In the genomic region with DNA sequence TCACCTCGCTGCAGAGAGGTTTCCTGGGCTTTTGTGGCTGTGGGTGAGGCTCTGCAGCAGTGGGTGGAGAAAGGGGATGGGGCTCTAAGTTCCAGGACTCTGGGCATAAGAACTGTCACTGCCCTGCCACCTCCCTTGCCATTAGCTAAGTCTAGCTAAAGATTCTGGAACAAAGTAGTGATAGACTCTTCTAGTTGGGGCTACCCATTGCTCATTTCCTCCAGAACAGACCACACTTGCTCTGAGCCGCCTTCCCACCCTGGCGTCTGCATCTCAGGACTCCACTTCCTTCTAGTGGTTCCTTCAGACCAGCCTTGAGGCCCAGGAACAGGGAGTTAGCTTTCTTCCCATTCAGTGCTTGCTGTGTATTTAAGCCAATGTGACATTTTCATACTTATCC, we compare ENCODE assay signal across 1 cellular context.
TF ChIP-seq lines count a peak whose summit lies in the region.

No MANE protein-coding gene starts in this region.

TF ChIP-seq in HepG2, 621 proteins besides CTCF, POLR2A, EP300 and RAD21 (continued from another document):
- TF ChIP-seq, protein P1, sequence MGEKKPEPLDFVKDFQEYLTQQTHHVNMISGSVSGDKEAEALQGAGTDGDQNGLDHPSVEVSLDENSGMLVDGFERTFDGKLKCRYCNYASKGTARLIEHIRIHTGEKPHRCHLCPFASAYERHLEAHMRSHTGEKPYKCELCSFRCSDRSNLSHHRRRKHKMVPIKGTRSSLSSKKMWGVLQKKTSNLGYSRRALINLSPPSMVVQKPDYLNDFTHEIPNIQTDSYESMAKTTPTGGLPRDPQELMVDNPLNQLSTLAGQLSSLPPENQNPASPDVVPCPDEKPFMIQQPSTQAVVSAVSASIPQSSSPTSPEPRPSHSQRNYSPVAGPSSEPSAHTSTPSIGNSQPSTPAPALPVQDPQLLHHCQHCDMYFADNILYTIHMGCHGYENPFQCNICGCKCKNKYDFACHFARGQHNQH (CRISPR knock-in tag; IDR thresholded peaks at IDR 0.05) = no peak
- TF ChIP-seq ZNF567 (CRISPR knock-in tag; IDR thresholded peaks at IDR 0.05; ENCODE audit: borderline replicate concordance) = no peak
- TF ChIP-seq, protein P2, sequence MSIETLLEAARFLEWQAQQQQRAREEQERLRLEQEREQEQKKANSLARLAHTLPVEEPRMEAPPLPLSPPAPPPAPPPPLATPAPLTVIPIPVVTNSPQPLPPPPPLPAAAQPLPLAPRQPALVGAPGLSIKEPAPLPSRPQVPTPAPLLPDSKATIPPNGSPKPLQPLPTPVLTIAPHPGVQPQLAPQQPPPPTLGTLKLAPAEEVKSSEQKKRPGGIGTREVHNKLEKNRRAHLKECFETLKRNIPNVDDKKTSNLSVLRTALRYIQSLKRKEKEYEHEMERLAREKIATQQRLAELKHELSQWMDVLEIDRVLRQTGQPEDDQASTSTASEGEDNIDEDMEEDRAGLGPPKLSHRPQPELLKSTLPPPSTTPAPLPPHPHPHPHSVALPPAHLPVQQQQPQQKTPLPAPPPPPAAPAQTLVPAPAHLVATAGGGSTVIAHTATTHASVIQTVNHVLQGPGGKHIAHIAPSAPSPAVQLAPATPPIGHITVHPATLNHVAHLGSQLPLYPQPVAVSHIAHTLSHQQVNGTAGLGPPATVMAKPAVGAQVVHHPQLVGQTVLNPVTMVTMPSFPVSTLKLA (IDR thresholded peaks at IDR 0.05) = no peak
- TF ChIP-seq GATA4 (IDR thresholded peaks at IDR 0.05; ENCODE audit: borderline replicate concordance, low read depth) = no peak
- no peak for TF ChIP-seq ONECUT2 (CRISPR knock-in tag; IDR thresholded peaks at IDR 0.05)
- TF ChIP-seq, protein P3, sequence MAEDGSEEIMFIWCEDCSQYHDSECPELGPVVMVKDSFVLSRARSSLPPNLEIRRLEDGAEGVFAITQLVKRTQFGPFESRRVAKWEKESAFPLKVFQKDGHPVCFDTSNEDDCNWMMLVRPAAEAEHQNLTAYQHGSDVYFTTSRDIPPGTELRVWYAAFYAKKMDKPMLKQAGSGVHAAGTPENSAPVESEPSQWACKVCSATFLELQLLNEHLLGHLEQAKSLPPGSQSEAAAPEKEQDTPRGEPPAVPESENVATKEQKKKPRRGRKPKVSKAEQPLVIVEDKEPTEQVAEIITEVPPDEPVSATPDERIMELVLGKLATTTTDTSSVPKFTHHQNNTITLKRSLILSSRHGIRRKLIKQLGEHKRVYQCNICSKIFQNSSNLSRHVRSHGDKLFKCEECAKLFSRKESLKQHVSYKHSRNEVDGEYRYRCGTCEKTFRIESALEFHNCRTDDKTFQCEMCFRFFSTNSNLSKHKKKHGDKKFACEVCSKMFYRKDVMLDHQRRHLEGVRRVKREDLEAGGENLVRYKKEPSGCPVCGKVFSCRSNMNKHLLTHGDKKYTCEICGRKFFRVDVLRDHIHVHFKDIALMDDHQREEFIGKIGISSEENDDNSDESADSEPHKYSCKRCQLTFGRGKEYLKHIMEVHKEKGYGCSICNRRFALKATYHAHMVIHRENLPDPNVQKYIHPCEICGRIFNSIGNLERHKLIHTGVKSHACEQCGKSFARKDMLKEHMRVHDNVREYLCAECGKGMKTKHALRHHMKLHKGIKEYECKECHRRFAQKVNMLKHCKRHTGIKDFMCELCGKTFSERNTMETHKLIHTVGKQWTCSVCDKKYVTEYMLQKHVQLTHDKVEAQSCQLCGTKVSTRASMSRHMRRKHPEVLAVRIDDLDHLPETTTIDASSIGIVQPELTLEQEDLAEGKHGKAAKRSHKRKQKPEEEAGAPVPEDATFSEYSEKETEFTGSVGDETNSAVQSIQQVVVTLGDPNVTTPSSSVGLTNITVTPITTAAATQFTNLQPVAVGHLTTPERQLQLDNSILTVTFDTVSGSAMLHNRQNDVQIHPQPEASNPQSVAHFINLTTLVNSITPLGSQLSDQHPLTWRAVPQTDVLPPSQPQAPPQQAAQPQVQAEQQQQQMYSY (CRISPR knock-in tag; IDR thresholded peaks at IDR 0.05) = no peak
- TF ChIP-seq HOXD1 (CRISPR knock-in tag; IDR thresholded peaks at IDR 0.05) = no peak
- TF ChIP-seq, protein P4, sequence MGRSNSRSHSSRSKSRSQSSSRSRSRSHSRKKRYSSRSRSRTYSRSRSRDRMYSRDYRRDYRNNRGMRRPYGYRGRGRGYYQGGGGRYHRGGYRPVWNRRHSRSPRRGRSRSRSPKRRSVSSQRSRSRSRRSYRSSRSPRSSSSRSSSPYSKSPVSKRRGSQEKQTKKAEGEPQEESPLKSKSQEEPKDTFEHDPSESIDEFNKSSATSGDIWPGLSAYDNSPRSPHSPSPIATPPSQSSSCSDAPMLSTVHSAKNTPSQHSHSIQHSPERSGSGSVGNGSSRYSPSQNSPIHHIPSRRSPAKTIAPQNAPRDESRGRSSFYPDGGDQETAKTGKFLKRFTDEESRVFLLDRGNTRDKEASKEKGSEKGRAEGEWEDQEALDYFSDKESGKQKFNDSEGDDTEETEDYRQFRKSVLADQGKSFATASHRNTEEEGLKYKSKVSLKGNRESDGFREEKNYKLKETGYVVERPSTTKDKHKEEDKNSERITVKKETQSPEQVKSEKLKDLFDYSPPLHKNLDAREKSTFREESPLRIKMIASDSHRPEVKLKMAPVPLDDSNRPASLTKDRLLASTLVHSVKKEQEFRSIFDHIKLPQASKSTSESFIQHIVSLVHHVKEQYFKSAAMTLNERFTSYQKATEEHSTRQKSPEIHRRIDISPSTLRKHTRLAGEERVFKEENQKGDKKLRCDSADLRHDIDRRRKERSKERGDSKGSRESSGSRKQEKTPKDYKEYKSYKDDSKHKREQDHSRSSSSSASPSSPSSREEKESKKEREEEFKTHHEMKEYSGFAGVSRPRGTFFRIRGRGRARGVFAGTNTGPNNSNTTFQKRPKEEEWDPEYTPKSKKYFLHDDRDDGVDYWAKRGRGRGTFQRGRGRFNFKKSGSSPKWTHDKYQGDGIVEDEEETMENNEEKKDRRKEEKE (IDR thresholded peaks at IDR 0.05) = no peak
- no peak for TF ChIP-seq YEATS4 (CRISPR knock-in tag; IDR thresholded peaks at IDR 0.05; ENCODE audit: borderline replicate concordance)
- TF ChIP-seq ZNF558 (CRISPR knock-in tag; IDR thresholded peaks at IDR 0.05; ENCODE audit: borderline replicate concordance) = no peak
- no peak for TF ChIP-seq ARNTL (CRISPR knock-in tag; IDR thresholded peaks at IDR 0.05)
- TF ChIP-seq, protein P5, sequence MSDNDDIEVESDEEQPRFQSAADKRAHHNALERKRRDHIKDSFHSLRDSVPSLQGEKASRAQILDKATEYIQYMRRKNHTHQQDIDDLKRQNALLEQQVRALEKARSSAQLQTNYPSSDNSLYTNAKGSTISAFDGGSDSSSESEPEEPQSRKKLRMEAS (IDR thresholded peaks at IDR 0.05) = no peak
TF ChIP-seq in HepG2: peak in this region for 0.
